Comparison of ENCODE assay signal across 8 cellular contexts in the genomic region with DNA sequence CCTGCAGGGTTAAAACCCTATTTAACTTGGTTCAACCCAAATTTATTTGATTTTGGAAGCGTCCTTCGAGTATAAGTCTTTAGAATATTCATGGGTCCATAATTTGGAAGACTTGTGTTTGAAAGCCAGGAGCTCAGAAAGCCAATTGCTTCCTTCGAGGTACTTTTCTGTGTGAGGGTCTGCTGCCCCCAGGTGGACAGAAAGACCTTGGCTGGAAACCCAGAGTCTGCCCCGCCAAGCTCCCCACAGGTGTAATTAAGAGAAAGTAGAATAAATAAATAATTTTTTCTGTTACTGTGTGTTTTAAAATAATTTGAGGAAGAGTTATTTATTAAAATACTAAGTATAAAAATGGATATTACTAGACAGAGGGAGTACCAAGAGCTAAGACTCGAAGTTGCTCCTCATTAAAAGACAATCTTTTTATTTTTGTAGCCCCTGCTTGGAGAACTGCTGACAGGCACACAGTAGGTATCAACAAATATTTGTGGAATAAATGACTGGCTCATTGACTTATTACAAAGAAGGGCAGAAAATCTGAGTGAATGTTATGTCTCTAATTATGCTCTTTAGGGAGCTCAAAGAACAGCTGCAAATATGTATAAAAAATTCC.
DNase-seq lines count a peak whose midpoint lies in the region; ATAC-seq and TF ChIP-seq lines count a peak whose summit lies in the region.

No MANE protein-coding gene starts in this region.

- peak; percentile 2 for DNase-seq in NCI-H2107 (lab: John Stamatoyannopoulos, UW)
- no peak for DNase-seq in NCI-H2107 treated with DMSO at 0.1 percent for 48 hours (lab: John Stamatoyannopoulos, UW; ENCODE audit: unreplicated experiment)
- peak; percentile 15 for DNase-seq in LNCaP clone FGC (ENCODE audit: low read depth)
- DNase-seq in medulla oblongata (ENCODE audit: extremely low spot score) = peak; percentile 8
- no peak for DNase-seq in GM19238 (ENCODE audit: insufficient read length, low spot score)

- peak; percentile 71 for TF ChIP-seq CTCF in LNCaP clone FGC (IDR thresholded peaks at IDR 0.05; ENCODE audit: control insufficient read depth, extremely low read depth, insufficient read depth)
- 0 out of 2 replicates have a peak, but pooled peaks have one; percentile 10 for TF ChIP-seq CTCF in WI38 (IDR thresholded peaks at IDR 0.05; ENCODE audit: low read depth, low read length)

- no peak overlapping the region for H3K4me3 ChIP-seq in LNCaP clone FGC (ENCODE audit: low read depth, low read length)
- no peak overlapping the region for H3K4me3 ChIP-seq in WI38 (ENCODE audit: low read depth, low read length)

- ATAC-seq in GM19463 (IDR thresholded peaks at IDR 0.05; ENCODE audit: unreplicated experiment) = no peak
- ATAC-seq in activated CD4-positive, CD25-positive, alpha-beta regulatory T cell treated with anti-CD3 and anti-CD28 coated beads, Interleukin-2, amount 50 U/mL, for 24 hours = no peak

Comparison
In these comparisons a context has a peak if more than half of its experiments do, and no peak if none do; other contexts are left out.
1. DNase-seq: peak in NCI-H2107 (single experiment), LNCaP clone FGC (single experiment) and medulla oblongata (single experiment); none in NCI-H2107 treated with DMSO at 0.1 percent for 48 hours (single experiment) and GM19238 (single experiment).